32 cellular contexts compared by ENCODE assay signal in genomic region chr1:235874226-235874625, GRCh38. TPM values are rescaled to one million over a fixed set of nuclear protein-coding genes. Genes with fewer than 3 reads are reported as not detected.
DNase-seq lines count a peak whose midpoint lies in the region; ATAC-seq and TF ChIP-seq lines count a peak whose summit lies in the region.
"Had no signal": no experiment of that assay in that cellular context is flagged by ENCODE, and none has a peak within 500 bp of the region (broad histone marks: within the 10 kb centered on the region; RNA-seq: fewer than 3 reads in every experiment).

No MANE protein-coding gene starts in this region.

- peaks cover 73% of the 10 kb centered on the region for H3K4me1 Mint-ChIP-seq in activated CD4-positive, alpha-beta T cell treated with anti-CD3 and anti-CD28 coated beads for 36 hours
- peaks cover 53% of the 10 kb centered on the region for H3K4me1 Mint-ChIP-seq in CD8-positive, alpha-beta T cell (ENCODE audit: low read depth)
- peaks cover 74% of the 10 kb centered on the region for H3K4me1 Mint-ChIP-seq in activated naive CD8-positive, alpha-beta T cell (ENCODE audit: low read depth)
- H3K4me1 Mint-ChIP-seq: nephron progenitor cell had no signal

- TF ChIP-seq CTCF in CD8-positive, alpha-beta T cell (IDR thresholded peaks at IDR 0.05), result no peak

- H3K36me3 Mint-ChIP-seq in activated CD4-positive, alpha-beta T cell treated with anti-CD3 and anti-CD28 coated beads for 36 hours (ENCODE audit: low read depth), result no peaks in the 10 kb centered on the region
- no peaks in the 10 kb centered on the region for H3K36me3 Mint-ChIP-seq in CD8-positive, alpha-beta T cell
- H3K36me3 Mint-ChIP-seq in activated naive CD8-positive, alpha-beta T cell, result no peaks in the 10 kb centered on the region

- CTCF ChIA-PET in activated CD4-positive, alpha-beta T cell treated with anti-CD3 and anti-CD28 coated beads for 36 hours (lab: Charles Lee), result interaction anchor here (0.7 kb wide), 1 partner anchor 97 kb away, joined by 4 read pairs; no protein-coding TSS in a partner anchor
- CTCF ChIA-PET in CD8-positive, alpha-beta T cell (lab: Charles Lee), result interaction anchor here (1.7 kb wide), 1 partner anchor 98 kb away, joined by 13 read pairs; no protein-coding TSS in a partner anchor

- no peak for ATAC-seq in activated CD4-positive, alpha-beta T cell treated with anti-CD3 and anti-CD28 coated beads for 36 hours
- no peak for ATAC-seq in CD8-positive, alpha-beta T cell
- ATAC-seq in HG03139 (IDR thresholded peaks at IDR 0.05; ENCODE audit: unreplicated experiment), result no peak
- ATAC-seq: lower lobe of right lung, mucosa of descending colon, right cardiac atrium had no signal

- H3K4me1 ChIP-seq in CD8-positive, alpha-beta T cell (ENCODE audit: insufficient read depth, low read length), result peaks cover 17% of the 10 kb centered on the region
- H3K4me1 ChIP-seq: parathyroid adenoma, SJSA1 had no signal

- H3K4me3 ChIP-seq in CD8-positive, alpha-beta T cell (ENCODE audit: low read depth, low read length), result no peak overlapping the region
- H3K4me3 ChIP-seq: lower lobe of right lung, mucosa of descending colon, SJSA1, suprapubic skin had no signal

- POLR2A ChIA-PET in activated CD4-positive, alpha-beta T cell treated with anti-CD3 and anti-CD28 coated beads for 36 hours (lab: Charles Lee), result no interaction called here
- POLR2A ChIA-PET in CD8-positive, alpha-beta T cell (lab: Charles Lee), result no interaction called here

- intact Hi-C loops in activated CD4-positive, alpha-beta T cell treated with anti-CD3 and anti-CD28 coated beads for 36 hours (cut with DNase I, micrococcal nuclease), result loop anchor here in 1 of 2 experiments (10.0 kb wide), 1 partner anchor 1029 kb away; no protein-coding TSS in a partner anchor
- intact Hi-C loops in CD8-positive, alpha-beta T cell (cut with DNase I, micrococcal nuclease), result loop anchor here in 1 of 2 experiments (5.0 kb wide), 1 partner anchor 38 kb away; no protein-coding TSS in a partner anchor

- no peaks in the 10 kb centered on the region for H3K36me3 ChIP-seq in CD8-positive, alpha-beta T cell (ENCODE audit: insufficient read depth, low read length)
- H3K36me3 ChIP-seq: lower lobe of right lung, SJSA1, suprapubic skin had no signal

- H3K4me3 Mint-ChIP-seq in activated CD4-positive, alpha-beta T cell treated with anti-CD3 and anti-CD28 coated beads for 36 hours, result no peak overlapping the region
- H3K4me3 Mint-ChIP-seq in CD8-positive, alpha-beta T cell, result no peak overlapping the region
- peak overlapping the region; percentile 64 for H3K4me3 Mint-ChIP-seq in activated naive CD8-positive, alpha-beta T cell
- H3K4me3 Mint-ChIP-seq: HFFc6, nephron progenitor cell had no signal

- no peaks in the 10 kb centered on the region for H3K9me3 Mint-ChIP-seq in activated CD4-positive, alpha-beta T cell treated with anti-CD3 and anti-CD28 coated beads for 36 hours (ENCODE audit: low read depth)
- no peaks in the 10 kb centered on the region for H3K9me3 Mint-ChIP-seq in CD8-positive, alpha-beta T cell
- no peaks in the 10 kb centered on the region for H3K9me3 Mint-ChIP-seq in activated naive CD8-positive, alpha-beta T cell (ENCODE audit: low read depth)
- H3K9me3 Mint-ChIP-seq: HFFc6, nephron progenitor cell had no signal

- H3K9me3 ChIP-seq in CD8-positive, alpha-beta T cell (ENCODE audit: low read length), result no peaks in the 10 kb centered on the region
- H3K9me3 ChIP-seq: lower lobe of right lung, mucosa of descending colon, SJSA1, suprapubic skin had no signal

- H3K27me3 Mint-ChIP-seq in activated CD4-positive, alpha-beta T cell treated with anti-CD3 and anti-CD28 coated beads for 36 hours, result no peaks in the 10 kb centered on the region
- no peaks in the 10 kb centered on the region for H3K27me3 Mint-ChIP-seq in CD8-positive, alpha-beta T cell (ENCODE audit: low read depth)
- H3K27me3 Mint-ChIP-seq in activated naive CD8-positive, alpha-beta T cell, result no peaks in the 10 kb centered on the region

- no peak overlapping the region for H3K27ac ChIP-seq in CD8-positive, alpha-beta T cell (ENCODE audit: low read depth, low read length)
- H3K27ac ChIP-seq: lower lobe of right lung, parathyroid adenoma, SJSA1, suprapubic skin had no signal

- no peak for DNase-seq in activated CD4-positive, alpha-beta T cell treated with anti-CD3 and anti-CD28 coated beads for 36 hours
- DNase-seq in activated CD4-positive, alpha-beta T cell treated with anti-CD3 and anti-CD28 coated beads, Interleukin-2, amount 50 U/mL, for 1 hour, result no peak
- no peak for DNase-seq in CD8-positive, alpha-beta T cell
- DNase-seq in left kidney (ENCODE audit: low read depth, low spot score) (peak; percentile 26), GM19238 (ENCODE audit: insufficient read length, low spot score) (no peak), islet precursor cell (no peak)
- DNase-seq: 8988T; activated CD4-positive, CD25-positive, alpha-beta regulatory T cell treated with anti-CD3 and anti-CD28 coated beads, Interleukin-2, amount 50 U/mL, for 72 hours; activated effector memory CD4-positive, alpha-beta T cell treated with Interleukin-2 at 50 U/mL for 16 hours; amygdala; DMS 273 treated with DMSO at 0.1 percent for 48 hours; effector CD4-positive, alpha-beta T cell; EL; GOT3; HFFc6; Kasumi-1; kidney glomerular epithelial cell; lower lobe of right lung; mucosa of descending colon; MV-4-11; NCI-H1436 treated with DMSO at 0.1 percent for 48 hours; NCI-H446 treated with DMSO at 0.1 percent for 48 hours; NCI-H82; nephron progenitor cell; right cardiac atrium; RPMI8226; stimulated activated CD4-positive, alpha-beta T cell treated with anti-CD3 and anti-CD28 coated beads, Interleukin-4, amount 100 ng/mL, for 1 hour had no signal

- H3K27ac Mint-ChIP-seq in activated CD4-positive, alpha-beta T cell treated with anti-CD3 and anti-CD28 coated beads for 36 hours, result peak overlapping the region; percentile 98
- H3K27ac Mint-ChIP-seq in CD8-positive, alpha-beta T cell, result peak overlapping the region; percentile 9
- H3K27ac Mint-ChIP-seq in activated naive CD8-positive, alpha-beta T cell, result no peak overlapping the region
- H3K27ac Mint-ChIP-seq: HFFc6, nephron progenitor cell had no signal

- H3K27me3 ChIP-seq in CD8-positive, alpha-beta T cell (ENCODE audit: insufficient read depth, low read length), result no peaks in the 10 kb centered on the region
- H3K27me3 ChIP-seq: SJSA1, suprapubic skin had no signal

RNA-seq across cellular contexts. Expression of gene LYST, which starts 7.5 kb away (rescaled TPM):
- 10 to 100 TPM; 28.1 to 32.3 TPM for total RNA-seq in activated CD4-positive, alpha-beta T cell treated with anti-CD3 and anti-CD28 coated beads for 36 hours
- total RNA-seq in CD8-positive, alpha-beta T cell, result 10 to 100 TPM; 34.1 to 38.7 TPM
